23 cellular contexts compared by ENCODE assay signal in genomic region chr7:96299496-96299895, GRCh38. TPM values are rescaled to one million over a fixed set of nuclear protein-coding genes. Genes with fewer than 3 reads are reported as not detected.
DNase-seq lines count a peak whose midpoint lies in the region; ATAC-seq, FAIRE-seq and TF ChIP-seq lines count a peak whose summit lies in the region.
"Had no signal": no experiment of that assay in that cellular context is flagged by ENCODE, and none has a peak within 500 bp of the region (broad histone marks: within the 10 kb centered on the region; RNA-seq: fewer than 3 reads in every experiment).

No MANE protein-coding gene starts in this region.

- DNase-seq in RCC 7860 (ENCODE audit: low spot score): peak; percentile 63
- no peak for DNase-seq in memory B cell (ENCODE audit: low spot score in 2 of 2)
- no peak for DNase-seq in effector memory CD8-positive, alpha-beta T cell
- no peak for DNase-seq in NCI-H1417 (lab: John Stamatoyannopoulos, UW)
- no peak for DNase-seq in testis
- DNase-seq in heart right ventricle: no peak
- DNase-seq: AML-193; CD4-positive, alpha-beta T cell; GM23248; NCI-H1048; NCI-H1417 treated with DMSO at 0.1 percent for 48 hours; NCI-H1694 treated with DMSO at 0.1 percent for 48 hours; NCI-H2081; NCI-H524; NCI-H774 had no signal

- no peaks in the 10 kb centered on the region for H3K9me3 Mint-ChIP-seq in memory B cell
- H3K9me3 Mint-ChIP-seq in effector memory CD8-positive, alpha-beta T cell: no peaks in the 10 kb centered on the region
- H3K9me3 Mint-ChIP-seq: CD4-positive, alpha-beta T cell had no signal

- no peak overlapping the region for H3K4me3 ChIP-seq in testis
- no peak overlapping the region for H3K4me3 ChIP-seq in heart right ventricle
- H3K4me3 ChIP-seq: A549; BLaER1 treated with 17β-estradiol and CSF1 and Interleukin-3, amounts not matched to agents 10 nM and 100 nM; GM23248; HAP-1; SJSA1 had no signal

- peaks cover 16% of the 10 kb centered on the region for H3K36me3 Mint-ChIP-seq in memory B cell
- H3K36me3 Mint-ChIP-seq in effector memory CD8-positive, alpha-beta T cell (ENCODE audit: insufficient read depth): peaks cover 7% of the 10 kb centered on the region

- no peaks in the 10 kb centered on the region for H3K27me3 Mint-ChIP-seq in memory B cell
- H3K27me3 Mint-ChIP-seq in effector memory CD8-positive, alpha-beta T cell: no peaks in the 10 kb centered on the region
- H3K27me3 Mint-ChIP-seq: CD4-positive, alpha-beta T cell had no signal

- no peak for TF ChIP-seq CTCF in testis (IDR thresholded peaks at IDR 0.05)
- TF ChIP-seq CTCF in heart right ventricle (IDR thresholded peaks at IDR 0.05): no peak

- intact Hi-C loops in testis (cut with DNase I; ENCODE audit: low total_unique reads): no loop called here
- intact Hi-C loops in heart right ventricle (cut with DNase I): no loop called here

- ATAC-seq in memory B cell (ENCODE audit: low read depth) (no peak), heart right ventricle (no peak)
- ATAC-seq in effector memory CD8-positive, alpha-beta T cell (replicated peaks): no peak
- ATAC-seq: A549, Right ventricle myocardium inferior had no signal

- no peaks in the 10 kb centered on the region for H3K9me3 ChIP-seq in testis
- H3K9me3 ChIP-seq in heart right ventricle: no peaks in the 10 kb centered on the region
- H3K9me3 ChIP-seq: HAP-1, SJSA1 had no signal

- peak overlapping the region; percentile 76 for H3K27ac Mint-ChIP-seq in memory B cell
- H3K27ac Mint-ChIP-seq in effector memory CD8-positive, alpha-beta T cell: no peak overlapping the region
- H3K27ac Mint-ChIP-seq: CD4-positive, alpha-beta T cell had no signal

- H3K4me1 ChIP-seq in testis: no peaks in the 10 kb centered on the region
- H3K4me1 ChIP-seq in heart right ventricle: peaks cover 0 to 34% (median 11%) of the 10 kb centered on the region in 9 donors

- H3K27me3 ChIP-seq in testis (no peaks in the 10 kb centered on the region), heart right ventricle (no peaks in the 10 kb centered on the region)
- H3K27me3 ChIP-seq: BLaER1 treated with 17β-estradiol and CSF1 and Interleukin-3, amounts not matched to agents 10 nM and 100 nM; SJSA1 had no signal

- no peak for TF ChIP-seq POLR2A in testis (IDR thresholded peaks at IDR 0.05)

- FAIRE-seq in RCC 7860 (lab: Jason Lieb, UNC): peak; percentile 83
- FAIRE-seq: A549, D721Med, GM18507 had no signal

- WGBS in testis, 2 donors: 91 to 100% methylated on average over 1 of the region's 1 CpG
- 40 to 64% methylated on average over 1 of the region's 1 CpG for WGBS in heart right ventricle, 2 donors

- no peaks in the 10 kb centered on the region for H3K36me3 ChIP-seq in testis (ENCODE audit: low read depth, missing control alignments)
- H3K36me3 ChIP-seq in heart right ventricle: peaks cover 0 to 21% (median 0%) of the 10 kb centered on the region in 9 donors
- H3K36me3 ChIP-seq: HAP-1 had no signal

- no peak overlapping the region for H3K4me3 Mint-ChIP-seq in memory B cell
- H3K4me3 Mint-ChIP-seq in effector memory CD8-positive, alpha-beta T cell: no peak overlapping the region
- H3K4me3 Mint-ChIP-seq: CD4-positive, alpha-beta T cell had no signal

- peak overlapping the region; percentile 87 for H3K27ac ChIP-seq in cingulate gyrus (ENCODE audit: low read depth, low read length)
- H3K27ac ChIP-seq in testis: no peak overlapping the region
- H3K27ac ChIP-seq in heart right ventricle: no peak overlapping the region
- H3K27ac ChIP-seq: A549; BLaER1 treated with 17β-estradiol and CSF1 and Interleukin-3, amounts not matched to agents 10 nM and 100 nM; GM23248; SJSA1 had no signal

- H3K4me1 Mint-ChIP-seq in memory B cell: peaks cover 15% of the 10 kb centered on the region
- H3K4me1 Mint-ChIP-seq in effector memory CD8-positive, alpha-beta T cell (ENCODE audit: low read depth in 2 of 2): peaks cover 3 to 5% of the 10 kb centered on the region in 2 donors

RNA-seq across cellular contexts. Expression of gene SLC25A13, which starts 22.4 kb away (rescaled TPM):
- 10 to 100 TPM; 35.4 to 49.1 TPM for total RNA-seq in testis
- 13.2 TPM for polyA plus RNA-seq in testis (ENCODE audit: insufficient read depth, low read depth, low replicate concordance)
- 10 to 100 TPM in 5 of 10 donors, 1 to 10 TPM in 5; 6.5 to 15.3 (median 10.3) TPM for total RNA-seq in heart right ventricle
- polyA plus RNA-seq in heart right ventricle: 1 to 10 TPM; 5.2 to 8.1 TPM
